In the genomic region with DNA sequence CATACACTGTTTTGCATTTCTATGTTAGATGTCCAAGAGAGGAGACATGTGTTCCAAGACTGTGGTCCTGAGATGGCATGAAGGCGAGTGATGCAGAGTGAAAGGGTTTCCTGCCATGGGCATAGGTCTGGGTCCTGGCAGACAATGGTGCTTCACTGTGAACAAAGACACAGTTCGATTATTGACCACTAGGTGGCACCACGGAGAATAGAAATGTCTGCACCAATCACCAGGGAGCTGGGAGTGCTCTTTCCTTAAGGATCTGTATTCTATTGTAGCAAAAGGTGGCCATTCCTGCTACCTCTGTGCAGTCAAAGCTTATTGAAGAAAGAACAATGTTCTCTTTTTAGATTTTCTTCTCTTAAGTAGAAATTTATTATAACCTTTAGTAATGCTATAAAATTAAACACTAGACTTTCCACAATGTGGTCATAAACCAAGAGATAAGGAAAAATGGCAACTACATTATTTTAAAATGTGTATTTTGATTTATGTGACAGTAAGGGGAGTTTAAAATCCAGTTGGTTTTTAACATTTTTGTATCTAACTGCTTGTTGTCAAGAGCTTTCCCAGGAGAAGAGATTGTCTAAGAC, we compare ENCODE assay signal across 8 cellular contexts.
DNase-seq lines count a peak whose midpoint lies in the region; ATAC-seq, FAIRE-seq and TF ChIP-seq lines count a peak whose summit lies in the region.

No MANE protein-coding gene starts in this region.

- no peak for FAIRE-seq in RCC 7860 (lab: Jason Lieb, UNC)
- no peak for FAIRE-seq in pancreas (lab: Jason Lieb, UNC)

- no peaks in the 10 kb centered on the region for H3K27me3 ChIP-seq in esophagus muscularis mucosa
- H3K27me3 ChIP-seq in pancreas, result no peaks in the 10 kb centered on the region

- H3K9me3 ChIP-seq in esophagus muscularis mucosa, result no peaks in the 10 kb centered on the region
- H3K9me3 ChIP-seq in pancreas, result no peaks in the 10 kb centered on the region

- DNase-seq in activated T-cell treated with anti-CD3 and anti-CD28 coated beads, Interleukin-2, amount 50 U/mL, for 72 hours, result peak; percentile 13 to 42
- no peak for DNase-seq in activated T-cell treated with anti-CD3 and anti-CD28 coated beads, Interleukin-2, amount 50 U/mL, for 1 hour
- DNase-seq in HPDE6-E6E7 (ENCODE audit: extremely low spot score) (peak; percentile 4), RCC 7860 (ENCODE audit: low spot score) (peak; percentile 38), esophagus muscularis mucosa (ENCODE audit: extremely low spot score) (no peak), pancreas (peak in 3 of 6 donors; percentile 11 to 60 (median 19)), NCI-H226 (no peak)
- DNase-seq in T-helper 2 cell treated with Interferon-gamma antibody and Interleukin-4, amounts not matched to agents 5 μg/mL and 100 μg/mL, for 36 hours (ENCODE audit: low spot score), result no peak

- TF ChIP-seq EP300 in esophagus muscularis mucosa (IDR thresholded peaks at IDR 0.05), result no peak

- no peak overlapping the region for H3K4me3 Mint-ChIP-seq in activated T-cell treated with anti-CD3 and anti-CD28 coated beads, Interleukin-2, amount 50 U/mL, for 72 hours
- H3K4me3 Mint-ChIP-seq in T-helper 2 cell treated with Interferon-gamma antibody and Interleukin-4, amounts not matched to agents 5 μg/mL and 100 μg/mL, for 36 hours, result no peak overlapping the region

- TF ChIP-seq CTCF in esophagus muscularis mucosa (IDR thresholded peaks at IDR 0.05) (peak; percentile 47 to 58 (median 56)), pancreas (IDR thresholded peaks at IDR 0.05) (peak; percentile 45 to 61 (median 54))

- no peaks in the 10 kb centered on the region for H3K27me3 Mint-ChIP-seq in activated T-cell treated with anti-CD3 and anti-CD28 coated beads, Interleukin-2, amount 50 U/mL, for 72 hours (ENCODE audit: low read depth)
- H3K27me3 Mint-ChIP-seq in T-helper 2 cell treated with Interferon-gamma antibody and Interleukin-4, amounts not matched to agents 5 μg/mL and 100 μg/mL, for 36 hours (ENCODE audit: low read depth), result no peaks in the 10 kb centered on the region

- peaks cover 0 to 3% of the 10 kb centered on the region in 2 donors for H3K9me3 Mint-ChIP-seq in activated T-cell treated with anti-CD3 and anti-CD28 coated beads, Interleukin-2, amount 50 U/mL, for 72 hours
- H3K9me3 Mint-ChIP-seq in T-helper 2 cell treated with Interferon-gamma antibody and Interleukin-4, amounts not matched to agents 5 μg/mL and 100 μg/mL, for 36 hours, result peaks cover 16% of the 10 kb centered on the region

- H3K36me3 ChIP-seq in esophagus muscularis mucosa, result no peaks in the 10 kb centered on the region
- no peaks in the 10 kb centered on the region for H3K36me3 ChIP-seq in pancreas

- H3K4me1 Mint-ChIP-seq in activated T-cell treated with anti-CD3 and anti-CD28 coated beads, Interleukin-2, amount 50 U/mL, for 72 hours (ENCODE audit: low read depth), result no peaks in the 10 kb centered on the region
- no peaks in the 10 kb centered on the region for H3K4me1 Mint-ChIP-seq in T-helper 2 cell treated with Interferon-gamma antibody and Interleukin-4, amounts not matched to agents 5 μg/mL and 100 μg/mL, for 36 hours (ENCODE audit: low read depth)

- ATAC-seq in activated T-cell treated with anti-CD3 and anti-CD28 coated beads, Interleukin-2, amount 50 U/mL, for 72 hours (replicated peaks in 1 of 2), result no peak
- ATAC-seq in pancreas, result peak; percentile 40 to 84 (median 74)

- WGBS in esophagus muscularis mucosa, result 12% methylated on average over 3 of the region's 3 CpGs
- 10 to 14% methylated on average over 3 of the region's 3 CpGs for WGBS in pancreas, 2 donors

- H3K27ac ChIP-seq in esophagus muscularis mucosa (replicated peaks in 1 of 4), result no peak overlapping the region
- no peak overlapping the region for H3K27ac ChIP-seq in pancreas

- H3K4me3 ChIP-seq in esophagus muscularis mucosa, result no peak overlapping the region
- H3K4me3 ChIP-seq in pancreas, result no peak overlapping the region

- TF ChIP-seq POLR2A in esophagus muscularis mucosa (IDR thresholded peaks at IDR 0.05; ENCODE audit: low read depth), result no peak

- H3K4me1 ChIP-seq in esophagus muscularis mucosa, result no peaks in the 10 kb centered on the region
- H3K4me1 ChIP-seq in pancreas, result no peaks in the 10 kb centered on the region

- no peak overlapping the region for H3K27ac Mint-ChIP-seq in activated T-cell treated with anti-CD3 and anti-CD28 coated beads, Interleukin-2, amount 50 U/mL, for 72 hours
- no peak overlapping the region for H3K27ac Mint-ChIP-seq in T-helper 2 cell treated with Interferon-gamma antibody and Interleukin-4, amounts not matched to agents 5 μg/mL and 100 μg/mL, for 36 hours

- peaks cover 0 to 3% of the 10 kb centered on the region in 2 donors for H3K36me3 Mint-ChIP-seq in activated T-cell treated with anti-CD3 and anti-CD28 coated beads, Interleukin-2, amount 50 U/mL, for 72 hours (ENCODE audit: insufficient read depth in 2 of 2)
- H3K36me3 Mint-ChIP-seq in T-helper 2 cell treated with Interferon-gamma antibody and Interleukin-4, amounts not matched to agents 5 μg/mL and 100 μg/mL, for 36 hours (ENCODE audit: low read depth), result no peaks in the 10 kb centered on the region

- intact Hi-C loops in esophagus muscularis mucosa (cut with DNase I) (loop anchor here (10.0 kb wide), 1 partner anchor 295 kb away; no protein-coding TSS in a partner anchor), pancreas (cut with DNase I) (no loop called here)

Comparison
In these comparisons a context has a peak if more than half of its experiments do, and no peak if none do; other contexts are left out.
1. DNase-seq: peak in activated T-cell treated with anti-CD3 and anti-CD28 coated beads, Interleukin-2, amount 50 U/mL, for 72 hours (2 of 2), HPDE6-E6E7 (single experiment) and RCC 7860 (single experiment); none in activated T-cell treated with anti-CD3 and anti-CD28 coated beads, Interleukin-2, amount 50 U/mL, for 1 hour (single experiment), esophagus muscularis mucosa (single experiment), NCI-H226 (single experiment) and T-helper 2 cell treated with Interferon-gamma antibody and Interleukin-4, amounts not matched to agents 5 μg/mL and 100 μg/mL, for 36 hours (single experiment).
2. ATAC-seq: peak in pancreas (4 of 4); none in activated T-cell treated with anti-CD3 and anti-CD28 coated beads, Interleukin-2, amount 50 U/mL, for 72 hours (0 of 2).